1 cellular context compared by ENCODE assay signal in the genomic region with DNA sequence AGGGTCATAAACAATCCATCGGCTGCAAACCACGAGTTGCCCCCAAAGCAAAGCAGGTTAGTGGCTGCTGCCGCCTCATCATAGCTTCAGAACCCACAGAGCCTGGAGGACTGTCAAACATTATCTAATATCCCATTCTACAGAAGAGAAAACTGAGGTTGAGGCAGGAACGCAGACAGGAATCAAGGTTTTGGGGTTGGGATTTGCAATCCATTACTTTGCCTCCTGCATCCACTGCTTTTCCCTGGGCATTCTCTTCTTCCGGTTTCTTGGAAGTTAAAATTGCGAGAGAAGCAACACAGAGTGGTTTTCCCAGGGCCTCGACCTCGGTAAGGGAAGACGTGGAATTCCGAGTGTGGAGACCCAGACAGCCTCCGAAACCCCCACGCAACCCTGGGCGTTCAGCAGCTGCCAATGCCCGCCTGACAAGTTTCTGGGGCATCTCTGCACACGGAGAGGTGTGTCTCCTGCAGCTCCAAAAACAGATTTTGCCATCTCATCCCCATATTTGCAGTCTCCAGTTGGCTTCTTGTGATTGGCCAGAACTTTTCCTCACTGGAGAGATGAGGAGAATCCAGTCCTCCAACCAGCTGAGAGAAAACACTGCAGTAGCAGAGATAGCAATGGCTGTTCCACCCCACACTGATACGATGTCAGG.
TF ChIP-seq lines count a peak whose summit lies in the region.

No MANE protein-coding gene starts in this region.

TF ChIP-seq in GM23338, 12 proteins besides CTCF, POLR2A, EP300 and RAD21 (continued from another document):
- TF ChIP-seq, protein P1, sequence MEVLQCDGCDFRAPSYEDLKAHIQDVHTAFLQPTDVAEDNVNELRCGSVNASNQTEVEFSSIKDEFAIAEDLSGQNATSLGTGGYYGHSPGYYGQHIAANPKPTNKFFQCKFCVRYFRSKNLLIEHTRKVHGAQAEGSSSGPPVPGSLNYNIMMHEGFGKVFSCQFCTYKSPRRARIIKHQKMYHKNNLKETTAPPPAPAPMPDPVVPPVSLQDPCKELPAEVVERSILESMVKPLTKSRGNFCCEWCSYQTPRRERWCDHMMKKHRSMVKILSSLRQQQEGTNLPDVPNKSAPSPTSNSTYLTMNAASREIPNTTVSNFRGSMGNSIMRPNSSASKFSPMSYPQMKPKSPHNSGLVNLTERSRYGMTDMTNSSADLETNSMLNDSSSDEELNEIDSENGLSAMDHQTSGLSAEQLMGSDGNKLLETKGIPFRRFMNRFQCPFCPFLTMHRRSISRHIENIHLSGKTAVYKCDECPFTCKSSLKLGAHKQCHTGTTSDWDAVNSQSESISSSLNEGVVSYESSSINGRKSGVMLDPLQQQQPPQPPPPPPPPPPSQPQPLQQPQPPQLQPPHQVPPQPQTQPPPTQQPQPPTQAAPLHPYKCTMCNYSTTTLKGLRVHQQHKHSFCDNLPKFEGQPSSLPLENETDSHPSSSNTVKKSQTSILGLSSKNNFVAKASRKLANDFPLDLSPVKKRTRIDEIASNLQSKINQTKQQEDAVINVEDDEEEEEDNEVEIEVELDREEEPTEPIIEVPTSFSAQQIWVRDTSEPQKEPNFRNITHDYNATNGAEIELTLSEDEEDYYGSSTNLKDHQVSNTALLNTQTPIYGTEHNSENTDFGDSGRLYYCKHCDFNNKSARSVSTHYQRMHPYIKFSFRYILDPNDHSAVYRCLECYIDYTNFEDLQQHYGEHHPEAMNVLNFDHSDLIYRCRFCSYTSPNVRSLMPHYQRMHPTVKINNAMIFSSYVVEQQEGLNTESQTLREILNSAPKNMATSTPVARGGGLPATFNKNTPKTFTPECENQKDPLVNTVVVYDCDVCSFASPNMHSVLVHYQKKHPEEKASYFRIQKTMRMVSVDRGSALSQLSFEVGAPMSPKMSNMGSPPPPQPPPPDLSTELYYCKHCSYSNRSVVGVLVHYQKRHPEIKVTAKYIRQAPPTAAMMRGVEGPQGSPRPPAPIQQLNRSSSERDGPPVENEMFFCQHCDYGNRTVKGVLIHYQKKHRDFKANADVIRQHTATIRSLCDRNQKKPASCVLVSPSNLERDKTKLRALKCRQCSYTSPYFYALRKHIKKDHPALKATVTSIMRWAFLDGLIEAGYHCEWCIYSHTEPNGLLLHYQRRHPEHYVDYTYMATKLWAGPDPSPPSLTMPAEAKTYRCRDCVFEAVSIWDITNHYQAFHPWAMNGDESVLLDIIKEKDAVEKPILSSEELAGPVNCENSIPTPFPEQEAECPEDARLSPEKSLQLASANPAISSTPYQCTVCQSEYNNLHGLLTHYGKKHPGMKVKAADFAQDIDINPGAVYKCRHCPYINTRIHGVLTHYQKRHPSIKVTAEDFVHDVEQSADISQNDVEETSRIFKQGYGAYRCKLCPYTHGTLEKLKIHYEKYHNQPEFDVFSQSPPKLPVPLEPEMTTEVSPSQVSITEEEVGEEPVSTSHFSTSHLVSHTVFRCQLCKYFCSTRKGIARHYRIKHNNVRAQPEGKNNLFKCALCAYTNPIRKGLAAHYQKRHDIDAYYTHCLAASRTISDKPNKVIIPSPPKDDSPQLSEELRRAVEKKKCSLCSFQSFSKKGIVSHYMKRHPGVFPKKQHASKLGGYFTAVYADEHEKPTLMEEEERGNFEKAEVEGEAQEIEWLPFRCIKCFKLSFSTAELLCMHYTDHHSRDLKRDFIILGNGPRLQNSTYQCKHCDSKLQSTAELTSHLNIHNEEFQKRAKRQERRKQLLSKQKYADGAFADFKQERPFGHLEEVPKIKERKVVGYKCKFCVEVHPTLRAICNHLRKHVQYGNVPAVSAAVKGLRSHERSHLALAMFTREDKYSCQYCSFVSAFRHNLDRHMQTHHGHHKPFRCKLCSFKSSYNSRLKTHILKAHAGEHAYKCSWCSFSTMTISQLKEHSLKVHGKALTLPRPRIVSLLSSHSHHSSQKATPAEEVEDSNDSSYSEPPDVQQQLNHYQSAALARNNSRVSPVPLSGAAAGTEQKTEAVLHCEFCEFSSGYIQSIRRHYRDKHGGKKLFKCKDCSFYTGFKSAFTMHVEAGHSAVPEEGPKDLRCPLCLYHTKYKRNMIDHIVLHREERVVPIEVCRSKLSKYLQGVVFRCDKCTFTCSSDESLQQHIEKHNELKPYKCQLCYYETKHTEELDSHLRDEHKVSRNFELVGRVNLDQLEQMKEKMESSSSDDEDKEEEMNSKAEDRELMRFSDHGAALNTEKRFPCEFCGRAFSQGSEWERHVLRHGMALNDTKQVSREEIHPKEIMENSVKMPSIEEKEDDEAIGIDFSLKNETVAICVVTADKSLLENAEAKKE (CRISPR knock-in tag; IDR thresholded peaks at IDR 0.05): no peak
- TF ChIP-seq JUNB (IDR thresholded peaks at IDR 0.05; ENCODE audit: unreplicated experiment) (no peak), NANOG (IDR thresholded peaks at IDR 0.05; ENCODE audit: borderline replicate concordance) (no peak)
- TF ChIP-seq, protein P2, sequence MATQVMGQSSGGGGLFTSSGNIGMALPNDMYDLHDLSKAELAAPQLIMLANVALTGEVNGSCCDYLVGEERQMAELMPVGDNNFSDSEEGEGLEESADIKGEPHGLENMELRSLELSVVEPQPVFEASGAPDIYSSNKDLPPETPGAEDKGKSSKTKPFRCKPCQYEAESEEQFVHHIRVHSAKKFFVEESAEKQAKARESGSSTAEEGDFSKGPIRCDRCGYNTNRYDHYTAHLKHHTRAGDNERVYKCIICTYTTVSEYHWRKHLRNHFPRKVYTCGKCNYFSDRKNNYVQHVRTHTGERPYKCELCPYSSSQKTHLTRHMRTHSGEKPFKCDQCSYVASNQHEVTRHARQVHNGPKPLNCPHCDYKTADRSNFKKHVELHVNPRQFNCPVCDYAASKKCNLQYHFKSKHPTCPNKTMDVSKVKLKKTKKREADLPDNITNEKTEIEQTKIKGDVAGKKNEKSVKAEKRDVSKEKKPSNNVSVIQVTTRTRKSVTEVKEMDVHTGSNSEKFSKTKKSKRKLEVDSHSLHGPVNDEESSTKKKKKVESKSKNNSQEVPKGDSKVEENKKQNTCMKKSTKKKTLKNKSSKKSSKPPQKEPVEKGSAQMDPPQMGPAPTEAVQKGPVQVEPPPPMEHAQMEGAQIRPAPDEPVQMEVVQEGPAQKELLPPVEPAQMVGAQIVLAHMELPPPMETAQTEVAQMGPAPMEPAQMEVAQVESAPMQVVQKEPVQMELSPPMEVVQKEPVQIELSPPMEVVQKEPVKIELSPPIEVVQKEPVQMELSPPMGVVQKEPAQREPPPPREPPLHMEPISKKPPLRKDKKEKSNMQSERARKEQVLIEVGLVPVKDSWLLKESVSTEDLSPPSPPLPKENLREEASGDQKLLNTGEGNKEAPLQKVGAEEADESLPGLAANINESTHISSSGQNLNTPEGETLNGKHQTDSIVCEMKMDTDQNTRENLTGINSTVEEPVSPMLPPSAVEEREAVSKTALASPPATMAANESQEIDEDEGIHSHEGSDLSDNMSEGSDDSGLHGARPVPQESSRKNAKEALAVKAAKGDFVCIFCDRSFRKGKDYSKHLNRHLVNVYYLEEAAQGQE (IDR thresholded peaks at IDR 0.05; ENCODE audit: unreplicated experiment): no peak
